10 cellular contexts compared by ENCODE assay signal in genomic region chr5:132677191-132677590, GRCh38. TPM values are rescaled to one million over a fixed set of nuclear protein-coding genes. Genes with fewer than 3 reads are reported as not detected.
A peak's percentile ranks its signal among the peaks of the same experiment; 100 is the strongest.
DNase-seq lines count a peak whose midpoint lies in the region; ATAC-seq and TF ChIP-seq lines count a peak whose summit lies in the region.
"Had no signal": no experiment of that assay in that cellular context is flagged by ENCODE, and none has a peak within 500 bp of the region (broad histone marks: within the 10 kb centered on the region; RNA-seq: fewer than 3 reads in every experiment).

No MANE protein-coding gene starts in this region.

- DNase-seq in ELR (ENCODE audit: low read depth) (peak; percentile 97), SHP77 treated with DMSO at 0.1 percent for 48 hours (lab: John Stamatoyannopoulos, UW) (peak; percentile 15), fibroblast of pulmonary artery (ENCODE audit: low read depth) (peak; percentile 78), renal cortical epithelial cell (ENCODE audit: low read depth) (peak; percentile 89), globus pallidus (ENCODE audit: low spot score) (no peak)
- DNase-seq in activated CD4-positive, alpha-beta T cell treated with anti-CD3 and anti-CD28 coated beads, Interleukin-2, amount 50 U/mL, for 4 hours = no peak

- no peak overlapping the region for H3K4me3 ChIP-seq in fibroblast of pulmonary artery (replicated peaks; ENCODE audit: low read depth, low read length)

- TF ChIP-seq CTCF in fibroblast of pulmonary artery (IDR thresholded peaks at IDR 0.05; ENCODE audit: low read length, missing control alignments) = peak; percentile 42

- ATAC-seq in HG03571 (IDR thresholded peaks at IDR 0.05; ENCODE audit: unreplicated experiment) (no peak), GM19035 (IDR thresholded peaks at IDR 0.05; ENCODE audit: unreplicated experiment) (no peak)
- ATAC-seq: activated naive CD4-positive, alpha-beta T cell treated with anti-CD3 and anti-CD28 coated beads, Interleukin-2, amount 50 U/mL, for 72 hours had no signal

RNA-seq across cellular contexts. Expression of gene IL4, which starts 3.4 kb away (rescaled TPM):
- not detected in 2 replicates for total RNA-seq in renal cortical epithelial cell
- total RNA-seq: activated naive CD4-positive, alpha-beta T cell treated with anti-CD3 and anti-CD28 coated beads, Interleukin-2, amount 50 U/mL, for 72 hours; mesothelial cell of epicardium had no signal

RNA-seq across cellular contexts. Expression of gene IL13, which starts 19.2 kb away (rescaled TPM):
- total RNA-seq in renal cortical epithelial cell = not detected in 2 replicates

Comparison
In these comparisons a context has a peak if more than half of its experiments do, and no peak if none do; other contexts are left out.
1. DNase-seq: peak in ELR (single experiment), SHP77 treated with DMSO at 0.1 percent for 48 hours (single experiment), fibroblast of pulmonary artery (single experiment) and renal cortical epithelial cell (single experiment); none in activated CD4-positive, alpha-beta T cell treated with anti-CD3 and anti-CD28 coated beads, Interleukin-2, amount 50 U/mL, for 4 hours (0 of 2) and globus pallidus (single experiment).